Comparison of ENCODE assay signal across 15 cellular contexts in the genomic region with DNA sequence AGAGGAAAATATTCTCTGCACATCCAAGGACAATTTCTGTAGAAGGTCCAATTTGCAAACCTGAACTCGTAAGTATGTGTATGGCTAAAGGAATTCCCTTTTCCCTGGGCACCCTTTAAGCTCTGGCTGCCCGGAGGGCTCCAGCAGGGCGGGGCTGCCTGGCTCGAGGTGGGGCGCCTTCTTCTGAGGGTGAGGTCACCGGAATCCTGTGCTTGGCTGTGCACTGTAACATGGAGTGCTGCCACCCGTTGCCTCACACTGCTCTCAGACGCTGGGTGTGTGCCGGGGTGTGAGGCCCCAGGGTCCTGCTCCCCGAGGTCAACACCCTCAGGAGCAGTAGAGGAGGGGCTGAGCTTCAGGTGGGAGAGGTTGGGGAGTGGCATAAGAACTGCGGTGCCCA.
DNase-seq lines count a peak whose midpoint lies in the region; ATAC-seq and TF ChIP-seq lines count a peak whose summit lies in the region.
"Had no signal": no experiment of that assay in that cellular context is flagged by ENCODE, and none has a peak within 500 bp of the region (broad histone marks: within the 10 kb centered on the region; RNA-seq: fewer than 3 reads in every experiment).

No MANE protein-coding gene starts in this region.

- intact Hi-C loops in mucosa of descending colon (cut with DNase I, micrococcal nuclease), result no loop called here

- no peak for TF ChIP-seq CTCF in mucosa of descending colon (IDR thresholded peaks at IDR 0.05)

- peak; percentile 45 for ATAC-seq in mucosa of descending colon
- no peak for ATAC-seq in stimulated activated naive CD8-positive, alpha-beta T cell treated with anti-CD3 and anti-CD28 coated beads, Interleukin-15, Interleukin-2, amounts not matched to agents 100 U/mL and 50 U/mL, for 24 hours
- ATAC-seq: HepG2 had no signal

- no peaks in the 10 kb centered on the region for H3K4me1 ChIP-seq in mucosa of descending colon (ENCODE audit: low read depth)

- H3K9me3 ChIP-seq in mucosa of descending colon, result no peaks in the 10 kb centered on the region

- H3K36me3 ChIP-seq in mucosa of descending colon (ENCODE audit: low read depth), result no peaks in the 10 kb centered on the region

- no peak overlapping the region for H3K4me3 ChIP-seq in mucosa of descending colon

- peak; percentile 36 for DNase-seq in LoVo (ENCODE audit: low spot score)
- peak; percentile 14 for DNase-seq in fibroblast of gingiva (ENCODE audit: low read depth)
- DNase-seq in mucosa of descending colon, result peak in 2 of 3 donors; percentile 8 to 50
- peak; percentile 65 for DNase-seq in ureter (ENCODE audit: low spot score)
- DNase-seq in stimulated activated naive CD8-positive, alpha-beta T cell treated with anti-CD3 and anti-CD28 coated beads, Interleukin-15, Interleukin-2, amounts not matched to agents 100 U/mL and 50 U/mL, for 24 hours, result no peak
- DNase-seq in NCI-H2196 (lab: John Stamatoyannopoulos, UW; ENCODE audit: unreplicated experiment), result no peak
- DNase-seq in cerebellar nuclear complex (lab: John Stamatoyannopoulos, UW), result no peak
- no peak for DNase-seq in NCI-H510A (lab: John Stamatoyannopoulos, UW)
- DNase-seq: activated CD4-positive, alpha-beta T cell treated with anti-CD3 and anti-CD28 coated beads, Interleukin-2, amount 50 U/mL, for 1 hour; activated effector memory CD4-positive, alpha-beta T cell treated with anti-CD3 and anti-CD28 coated beads, Interleukin-2, amount 50 U/mL, for 16 hours; CD4-positive, alpha-beta memory T cell; NCI-H187; nephron progenitor cell; T-helper 1 cell had no signal

Comparison
In these comparisons a context has a peak if more than half of its experiments do, and no peak if none do; other contexts are left out.
1. DNase-seq: peak in LoVo (single experiment), fibroblast of gingiva (single experiment), mucosa of descending colon (2 of 3) and ureter (single experiment); none in stimulated activated naive CD8-positive, alpha-beta T cell treated with anti-CD3 and anti-CD28 coated beads, Interleukin-15, Interleukin-2, amounts not matched to agents 100 U/mL and 50 U/mL, for 24 hours (single experiment), NCI-H2196 (single experiment), cerebellar nuclear complex (0 of 2) and NCI-H510A (single experiment).